8 cellular contexts compared by ENCODE assay signal in the genomic region with DNA sequence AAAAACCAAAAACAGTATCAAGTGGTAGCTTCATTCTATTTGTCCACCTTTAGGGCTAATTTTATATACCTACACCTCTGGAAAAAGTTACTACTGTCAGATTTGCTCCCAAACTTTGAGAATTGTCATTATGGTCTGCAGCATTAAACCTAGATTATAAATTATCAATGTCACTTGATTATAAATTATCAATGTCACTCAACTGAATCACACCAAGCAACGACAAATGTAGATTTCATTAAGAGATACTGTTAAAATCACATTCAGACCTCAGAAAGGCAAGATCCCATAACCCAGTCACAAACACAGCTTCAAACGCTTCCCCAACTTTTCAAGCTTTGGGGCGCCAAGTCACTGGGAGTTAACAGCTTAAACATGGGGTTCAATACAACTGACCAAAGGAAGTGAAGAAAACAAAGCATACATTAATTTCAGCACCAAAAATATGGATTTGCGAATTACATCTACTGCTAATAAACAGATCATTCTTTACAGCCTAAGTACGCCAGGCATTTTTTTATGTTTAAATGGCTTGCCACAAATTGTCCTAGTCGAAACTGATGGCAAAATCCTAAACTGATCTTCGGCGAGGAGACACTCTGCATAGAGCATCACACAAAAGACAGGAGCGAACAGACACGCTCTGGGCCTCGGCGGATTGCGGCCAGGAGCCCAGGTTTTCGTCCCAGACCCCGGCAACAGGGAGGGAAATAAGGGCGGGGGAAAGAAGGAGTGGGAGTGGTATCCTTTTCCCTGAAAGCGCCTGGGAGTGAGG. TPM values are rescaled to one million over a fixed set of nuclear protein-coding genes. Genes with fewer than 3 reads are reported as not detected.
DNase-seq lines count a peak whose midpoint lies in the region; ATAC-seq, FAIRE-seq and TF ChIP-seq lines count a peak whose summit lies in the region.

No MANE protein-coding gene starts in this region.

- peak overlapping the region; percentile 87 for H2AFZ ChIP-seq in keratinocyte (ENCODE audit: control insufficient read depth, low read length)

- TF ChIP-seq POLR2A in adrenal gland (IDR thresholded peaks at IDR 0.05) = no peak

- intact Hi-C loops in adrenal gland (cut with DNase I) = no loop called here

- no peaks in the 10 kb centered on the region for H3K36me3 ChIP-seq in adrenal gland (replicated peaks in 1 of 2)
- H3K36me3 ChIP-seq in keratinocyte (ENCODE audit: control insufficient read depth in 2 of 2, extremely low read depth in 1 of 2, insufficient read depth in 2 of 2, low read length in 2 of 2) = no peaks in the 10 kb centered on the region

- dilution Hi-C loops in keratinocyte (cut with MboI; ENCODE audit: extremely low pct_ligation_motif_present, low sequenced_read_pairs) = no loop called here

- FAIRE-seq in keratinocyte (lab: Jason Lieb, UNC) = no peak

- H3K79me2 ChIP-seq in keratinocyte (ENCODE audit: control insufficient read depth, insufficient read depth, low read length) = peaks cover 55% of the 10 kb centered on the region

- H3K27ac Mint-ChIP-seq in stimulated activated naive B cell treated with anti-CD40 and anti-IgM and Interleukin-4, amounts not matched to agents 10 μg/mL and 1 μg/mL and 100 μg/mL, for 72 hours = peak overlapping the region; percentile 97

- H3K9me3 ChIP-seq in adrenal gland (replicated peaks in 1 of 3) (no peaks in the 10 kb centered on the region), keratinocyte (ENCODE audit: control insufficient read depth, low read depth, low read length) (no peaks in the 10 kb centered on the region)

- peak; percentile 3 for ATAC-seq in HG02870 (IDR thresholded peaks at IDR 0.05; ENCODE audit: unreplicated experiment)
- ATAC-seq in stimulated activated naive B cell treated with anti-CD40 and anti-IgM and Interleukin-4, amounts not matched to agents 10 μg/mL and 1 μg/mL and 100 μg/mL, for 72 hours (replicated peaks) = no peak

- peaks cover 0 to 15% of the 10 kb centered on the region in 2 donors for H3K36me3 Mint-ChIP-seq in stimulated activated naive B cell treated with anti-CD40 and anti-IgM and Interleukin-4, amounts not matched to agents 10 μg/mL and 1 μg/mL and 100 μg/mL, for 72 hours

- peak; percentile 7 for DNase-seq in COLO829 (ENCODE audit: low spot score)
- peak in 1 of 7 donors; percentile 18 for DNase-seq in adrenal gland
- no peak for DNase-seq in keratinocyte (ENCODE audit: low read depth, low spot score)
- no peak for DNase-seq in stimulated activated naive B cell treated with anti-CD40 and anti-IgM and Interleukin-4, amounts not matched to agents 10 μg/mL and 1 μg/mL and 100 μg/mL, for 72 hours
- DNase-seq in AML-193 (lab: John Stamatoyannopoulos, UW) = no peak
- no peak for DNase-seq in A172 (ENCODE audit: low spot score)
- no peak for DNase-seq in putamen (ENCODE audit: low spot score)

- no peak for TF ChIP-seq CTCF in adrenal gland (IDR thresholded peaks at IDR 0.05)
- no peak for TF ChIP-seq CTCF in keratinocyte (optimal IDR thresholded peaks at IDR 0.05 in 1 of 3, IDR thresholded peaks at IDR 0.05 in 1 of 3, conservative IDR thresholded peaks at IDR 0.05 in 1 of 3; ENCODE audit: extremely low read depth in 1 of 3, insufficient read depth in 2 of 3, low read length in 3 of 3)

- no peaks in the 10 kb centered on the region for H3K9me3 Mint-ChIP-seq in stimulated activated naive B cell treated with anti-CD40 and anti-IgM and Interleukin-4, amounts not matched to agents 10 μg/mL and 1 μg/mL and 100 μg/mL, for 72 hours

- H3K4me3 ChIP-seq in adrenal gland = peak overlapping the region; percentile 21 to 91 (median 72)
- peak overlapping the region; percentile 89 to 99 (median 90) for H3K4me3 ChIP-seq in keratinocyte (ENCODE audit: control insufficient read depth in 2 of 3, extremely low read depth in 1 of 3, insufficient read depth in 2 of 3, low read depth in 1 of 3, low read length in 3 of 3)

- H3K4me1 ChIP-seq in adrenal gland (replicated peaks in 1 of 2) = peaks cover 29 to 48% of the 10 kb centered on the region in 2 donors
- peaks cover 31% of the 10 kb centered on the region for H3K4me1 ChIP-seq in keratinocyte (ENCODE audit: control insufficient read depth, extremely low read depth, insufficient read depth, low read length)

- H3K9me1 ChIP-seq in keratinocyte (ENCODE audit: control insufficient read depth, extremely low read depth, insufficient read depth, low read length) = no peaks in the 10 kb centered on the region

- H3K4me1 Mint-ChIP-seq in stimulated activated naive B cell treated with anti-CD40 and anti-IgM and Interleukin-4, amounts not matched to agents 10 μg/mL and 1 μg/mL and 100 μg/mL, for 72 hours = peaks cover 32 to 49% of the 10 kb centered on the region in 2 donors

- peak overlapping the region; percentile 94 to 99 for H3K4me3 Mint-ChIP-seq in stimulated activated naive B cell treated with anti-CD40 and anti-IgM and Interleukin-4, amounts not matched to agents 10 μg/mL and 1 μg/mL and 100 μg/mL, for 72 hours

- H3K4me2 ChIP-seq in keratinocyte (ENCODE audit: control insufficient read depth, extremely low read depth, insufficient read depth, low read depth, low read length) = peak overlapping the region; percentile 63

- no peaks in the 10 kb centered on the region for H4K20me1 ChIP-seq in keratinocyte (ENCODE audit: control insufficient read depth, extremely low read depth, insufficient read depth, low read length)

- WGBS in adrenal gland, 4 donors = 2 to 4% (median 2%) methylated on average over 17 of the region's 17 CpGs

- H3K27me3 ChIP-seq in adrenal gland (no peaks in the 10 kb centered on the region), keratinocyte (ENCODE audit: control insufficient read depth, extremely low read depth, insufficient read depth, low read length) (no peaks in the 10 kb centered on the region)

- H3K27ac ChIP-seq in adrenal gland (peak overlapping the region; percentile 79 to 98 (median 94)), keratinocyte (ENCODE audit: control insufficient read depth, insufficient read depth, low read length) (peak overlapping the region; percentile 80)

- peak overlapping the region; percentile 86 for H3K9ac ChIP-seq in keratinocyte (ENCODE audit: control insufficient read depth, extremely low read depth, insufficient read depth, low read length)

- H3K27me3 Mint-ChIP-seq in stimulated activated naive B cell treated with anti-CD40 and anti-IgM and Interleukin-4, amounts not matched to agents 10 μg/mL and 1 μg/mL and 100 μg/mL, for 72 hours = no peaks in the 10 kb centered on the region

RNA-seq across cellular contexts. Expression of a gene that starts 1.0 kb away (rescaled TPM):
- total RNA-seq in adrenal gland = 100 to 1,000 TPM in 7 of 8 donors, 10 to 100 TPM in 1; 84.2 to 146 (median 136) TPM
- polyA plus RNA-seq in adrenal gland (10 to 100 TPM; 31.6 to 64.8 (median 33.3) TPM), keratinocyte (41.5 to 79.7 TPM (median 63.6 TPM) in 3 replicates)
- 87.5 TPM for polyA plus RNA-seq in keratinocyte (2011; ENCODE audit: low read depth)
- 19.7 and 21.6 TPM in 2 replicates for polyA plus RNA-seq in keratinocyte (2011; cell fraction: cytosol; rRNA removed)
- 161 and 169 TPM in 2 replicates for polyA plus RNA-seq in keratinocyte (2011; cell fraction: nucleus; rRNA removed)
- 45.7 and 74.7 TPM in 2 replicates for polyA plus RNA-seq in keratinocyte (2012; ENCODE audit: low replicate concordance)
- 87.6 to 125 TPM (median 119 TPM) in 3 replicates for polyA minus RNA-seq in keratinocyte
- 40.5 TPM for polyA minus RNA-seq in keratinocyte (2011; cell fraction: cytosol; rRNA and poly(A)+ RNA removed)
- 151 and 256 TPM in 2 replicates for polyA minus RNA-seq in keratinocyte (2011; cell fraction: nucleus; rRNA and poly(A)+ RNA removed)
- 88.7 and 90.7 TPM in 2 replicates for total RNA-seq in A172 (2014; rRNA removed; shearing (Covaris generic))
